Comparison of ENCODE assay signal across 16 cellular contexts in genomic region chr17:11495616-11496015, GRCh38.
DNase-seq lines count a peak whose midpoint lies in the region; ATAC-seq and TF ChIP-seq lines count a peak whose summit lies in the region.
"Had no signal": no experiment of that assay in that cellular context is flagged by ENCODE, and none has a peak within 500 bp of the region (broad histone marks: within the 10 kb centered on the region; RNA-seq: fewer than 3 reads in every experiment).

No MANE protein-coding gene starts in this region.

- intact Hi-C loops in Right ventricle myocardium inferior (cut with DNase I), result no loop called here
- intact Hi-C loops in left ventricle myocardium superior (cut with micrococcal nuclease), result no loop called here
- intact Hi-C loops in esophagus muscularis mucosa (cut with DNase I), result no loop called here

- H3K27ac ChIP-seq in esophagus muscularis mucosa (replicated peaks in 1 of 4), result no peak overlapping the region
- H3K27ac ChIP-seq: BLaER1 treated with 17β-estradiol and CSF1 and Interleukin-3, amounts not matched to agents 10 nM and 100 nM had no signal

- TF ChIP-seq EP300 in esophagus muscularis mucosa (IDR thresholded peaks at IDR 0.05), result no peak

- TF ChIP-seq POLR2A in esophagus muscularis mucosa (IDR thresholded peaks at IDR 0.05; ENCODE audit: low read depth), result no peak

- H3K4me3 ChIP-seq in esophagus muscularis mucosa, result no peak overlapping the region
- H3K4me3 ChIP-seq: BLaER1 treated with 17β-estradiol and CSF1 and Interleukin-3, amounts not matched to agents 10 nM and 100 nM; GM23338 had no signal

- ATAC-seq in Right ventricle myocardium inferior (no peak), left ventricle myocardium superior (no peak), HG03521 (IDR thresholded peaks at IDR 0.05; ENCODE audit: unreplicated experiment) (no peak), GM18511 (IDR thresholded peaks at IDR 0.05; ENCODE audit: unreplicated experiment) (no peak)
- ATAC-seq: CD8-positive, alpha-beta T cell; GM23338 had no signal

- H3K27me3 ChIP-seq in esophagus muscularis mucosa, result no peaks in the 10 kb centered on the region
- H3K27me3 ChIP-seq: BLaER1 treated with 17β-estradiol and CSF1 and Interleukin-3, amounts not matched to agents 10 nM and 100 nM had no signal

- WGBS in esophagus muscularis mucosa, result 31% methylated on average over 3 of the region's 3 CpGs

- no peaks in the 10 kb centered on the region for H3K36me3 ChIP-seq in esophagus muscularis mucosa
- H3K36me3 ChIP-seq: BLaER1 treated with 17β-estradiol and CSF1 and Interleukin-3, amounts not matched to agents 10 nM and 100 nM had no signal

- H3K4me1 ChIP-seq in esophagus muscularis mucosa, result no peaks in the 10 kb centered on the region
- H3K4me1 ChIP-seq: BLaER1 treated with 17β-estradiol and CSF1 and Interleukin-3, amounts not matched to agents 10 nM and 100 nM had no signal

- TF ChIP-seq CTCF in esophagus muscularis mucosa (IDR thresholded peaks at IDR 0.05), result no peak

- H3K9me3 ChIP-seq in esophagus muscularis mucosa, result no peaks in the 10 kb centered on the region
- H3K9me3 ChIP-seq: BLaER1 treated with 17β-estradiol and CSF1 and Interleukin-3, amounts not matched to agents 10 nM and 100 nM had no signal

- DNase-seq in Right ventricle myocardium inferior (ENCODE audit: missing footprints) (peak; percentile 27), left ventricle myocardium superior (no peak), NCI-H82 (lab: John Stamatoyannopoulos, UW) (peak; percentile 90), esophagus muscularis mucosa (ENCODE audit: extremely low spot score) (peak; percentile 57), hippocampal formation (lab: John Stamatoyannopoulos, UW) (no peak)
- DNase-seq: 8988T; Calu3; CD8-positive, alpha-beta T cell; DMS79; GDM1; HCEC 1CT; IMR-90 had no signal

Comparison
In these comparisons a context has a peak if more than half of its experiments do, and no peak if none do; other contexts are left out.
1. DNase-seq: peak in Right ventricle myocardium inferior (single experiment), NCI-H82 (single experiment) and esophagus muscularis mucosa (single experiment); none in left ventricle myocardium superior (single experiment) and hippocampal formation (0 of 2).